In genomic region chr5:14675309-14675708, GRCh38 we compare ENCODE assay signal across 8 cellular contexts. TPM values are rescaled to one million over a fixed set of nuclear protein-coding genes. Genes with fewer than 3 reads are reported as not detected.
DNase-seq lines count a peak whose midpoint lies in the region; ATAC-seq and TF ChIP-seq lines count a peak whose summit lies in the region.

No MANE protein-coding gene starts in this region.

- peaks cover 59% of the 10 kb centered on the region for H3K36me3 Mint-ChIP-seq in activated CD8-positive, alpha-beta T cell treated with anti-CD3 and anti-CD28 coated beads, Interleukin-2, amount 10 ng/mL, durations not matched to agents 7 days and 5 days (ENCODE audit: low read depth)
- H3K36me3 Mint-ChIP-seq in nephron progenitor cell (ENCODE audit: low read depth): peaks cover 32% of the 10 kb centered on the region

- TF ChIP-seq CTCF in GM12864 (IDR thresholded peaks at IDR 0.05; ENCODE audit: low read depth, low read length, missing control alignments) (no peak), nephron progenitor cell (IDR thresholded peaks at IDR 0.05) (no peak), stomach (IDR thresholded peaks at IDR 0.05) (no peak)

- H3K27ac Mint-ChIP-seq in activated CD8-positive, alpha-beta T cell treated with anti-CD3 and anti-CD28 coated beads, Interleukin-2, amount 10 ng/mL, durations not matched to agents 7 days and 5 days: peak overlapping the region; percentile 83
- H3K27ac Mint-ChIP-seq in nephron progenitor cell: peak overlapping the region; percentile 83

- H3K4me1 ChIP-seq in stomach: peaks cover 17 to 71% (median 40%) of the 10 kb centered on the region in 4 donors

- H3K27me3 ChIP-seq in stomach: no peaks in the 10 kb centered on the region

- H3K4me1 Mint-ChIP-seq in activated CD8-positive, alpha-beta T cell treated with anti-CD3 and anti-CD28 coated beads, Interleukin-2, amount 10 ng/mL, durations not matched to agents 7 days and 5 days (ENCODE audit: low read depth): peaks cover 78% of the 10 kb centered on the region
- peaks cover 62% of the 10 kb centered on the region for H3K4me1 Mint-ChIP-seq in nephron progenitor cell

- peaks cover 6 to 37% (median 20%) of the 10 kb centered on the region in 4 donors for H3K36me3 ChIP-seq in stomach

- H3K9me3 Mint-ChIP-seq in activated CD8-positive, alpha-beta T cell treated with anti-CD3 and anti-CD28 coated beads, Interleukin-2, amount 10 ng/mL, durations not matched to agents 7 days and 5 days (ENCODE audit: insufficient read depth): no peaks in the 10 kb centered on the region
- no peaks in the 10 kb centered on the region for H3K9me3 Mint-ChIP-seq in nephron progenitor cell

- 87 to 90% (median 88%) methylated on average over 6 of the region's 6 CpGs for WGBS in stomach, 5 donors

- ATAC-seq in GM21717 (IDR thresholded peaks at IDR 0.05; ENCODE audit: unreplicated experiment) (peak; percentile 3), GM19395 (IDR thresholded peaks at IDR 0.05; ENCODE audit: unreplicated experiment) (no peak)
- peak; percentile 22 for ATAC-seq in activated CD8-positive, alpha-beta T cell treated with anti-CD3 and anti-CD28 coated beads, Interleukin-2, amount 10 ng/mL, durations not matched to agents 7 days and 5 days

- POLR2A ChIA-PET in activated CD8-positive, alpha-beta T cell treated with anti-CD3 and anti-CD28 coated beads, Interleukin-2, amount 10 ng/mL, durations not matched to agents 7 days and 5 days (lab: Charles Lee): interaction anchor here (1.6 kb wide), 1 partner anchor 31 kb away, joined by 6 read pairs; no protein-coding TSS in a partner anchor

- TF ChIP-seq POLR2A in stomach (IDR thresholded peaks at IDR 0.05): no peak

- DNase-seq in GM12864 (ENCODE audit: low read depth): no peak
- DNase-seq in activated CD8-positive, alpha-beta T cell treated with anti-CD3 and anti-CD28 coated beads, Interleukin-2, amount 10 ng/mL, durations not matched to agents 7 days and 5 days: no peak
- no peak for DNase-seq in nephron progenitor cell
- DNase-seq in stomach: no peak
- no peak for DNase-seq in middle frontal gyrus (ENCODE audit: extremely low spot score, low spot score)
- no peak for DNase-seq in MV-4-11 (lab: John Stamatoyannopoulos, UW)

- H3K4me3 ChIP-seq in GM12864 (ENCODE audit: low read depth, low read length): peak overlapping the region; percentile 34; the same call in 1 of the 2 replicates
- no peak overlapping the region for H3K4me3 ChIP-seq in stomach

- intact Hi-C loops in stomach (cut with DNase I; ENCODE audit: low total_unique reads): no loop called here

- peak overlapping the region; percentile 63 for H3K4me3 Mint-ChIP-seq in activated CD8-positive, alpha-beta T cell treated with anti-CD3 and anti-CD28 coated beads, Interleukin-2, amount 10 ng/mL, durations not matched to agents 7 days and 5 days
- H3K4me3 Mint-ChIP-seq in nephron progenitor cell: no peak overlapping the region

- CTCF ChIA-PET in activated CD8-positive, alpha-beta T cell treated with anti-CD3 and anti-CD28 coated beads, Interleukin-2, amount 10 ng/mL, durations not matched to agents 7 days and 5 days (lab: Charles Lee): interaction anchor here (0.9 to 3.0 kb wide), 7 partner anchors 8 to 323 kb away, joined by 3 to 17 read pairs (median 4); no protein-coding TSS in a partner anchor

- H3K9me3 ChIP-seq in stomach: no peaks in the 10 kb centered on the region

- peak overlapping the region in 1 of 5 donors; percentile 29 for H3K27ac ChIP-seq in stomach

- no peaks in the 10 kb centered on the region for H3K27me3 Mint-ChIP-seq in activated CD8-positive, alpha-beta T cell treated with anti-CD3 and anti-CD28 coated beads, Interleukin-2, amount 10 ng/mL, durations not matched to agents 7 days and 5 days (ENCODE audit: low read depth)
- no peaks in the 10 kb centered on the region for H3K27me3 Mint-ChIP-seq in nephron progenitor cell (ENCODE audit: low read depth, poor library complexity)

- TF ChIP-seq EP300 in stomach (IDR thresholded peaks at IDR 0.05): no peak

RNA-seq across cellular contexts. Expression of gene OTULIN, which starts 10.8 kb away (rescaled TPM):
- total RNA-seq in activated CD8-positive, alpha-beta T cell treated with anti-CD3 and anti-CD28 coated beads, Interleukin-2, amount 10 ng/mL, durations not matched to agents 7 days and 5 days: 10 to 100 TPM; 71.2 to 80.7 TPM
- total RNA-seq in stomach: 10 to 100 TPM in 4 of 5 donors, 1 to 10 TPM in 1; 7.0 to 47.2 (median 40.3) TPM
- polyA plus RNA-seq in stomach: 1 to 10 TPM; 2.5 to 8.7 (median 6.3) TPM
